In the genomic region with DNA sequence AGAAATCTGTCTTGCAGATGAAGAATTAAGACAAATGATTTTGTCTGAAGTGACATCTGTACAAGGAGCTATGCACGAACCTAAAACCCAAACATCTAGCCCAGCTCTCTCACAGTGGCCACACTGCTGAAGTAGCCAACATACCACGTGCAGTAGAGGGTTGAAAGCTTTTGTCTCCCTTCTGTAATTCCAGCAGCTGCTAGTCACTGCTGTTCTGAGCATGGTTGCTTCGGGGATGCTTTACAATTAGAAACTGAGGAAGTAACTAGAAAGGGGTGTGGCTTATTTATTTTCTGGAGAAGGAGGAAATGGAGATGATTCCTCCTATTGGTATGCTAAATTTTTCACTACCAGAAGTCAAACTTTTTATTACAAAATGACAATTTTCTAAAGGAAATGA, we compare ENCODE assay signal across 14 cellular contexts.
DNase-seq lines count a peak whose midpoint lies in the region; ATAC-seq, FAIRE-seq and TF ChIP-seq lines count a peak whose summit lies in the region.
"Had no signal": no experiment of that assay in that cellular context is flagged by ENCODE, and none has a peak within 500 bp of the region (broad histone marks: within the 10 kb centered on the region; RNA-seq: fewer than 3 reads in every experiment).

No MANE protein-coding gene starts in this region.

- H3K27ac ChIP-seq in H1 (ENCODE audit: low read depth, low read length) = no peak overlapping the region
- H3K27ac ChIP-seq: esophagus muscularis mucosa, right lobe of liver, VCaP had no signal

- H2BK5ac ChIP-seq in H1 (ENCODE audit: low read depth, low read length) = no peak overlapping the region

- no peaks in the 10 kb centered on the region for H3K23me2 ChIP-seq in H1 (ENCODE audit: low read depth, low read length)

- H4K20me1 ChIP-seq in H1 (replicated peaks in 1 of 2; ENCODE audit: control insufficient read depth in 1 of 2, insufficient read depth in 2 of 2, low read length in 2 of 2) = no peaks in the 10 kb centered on the region
- H4K20me1 ChIP-seq: BLaER1 treated with 17β-estradiol and CSF1 and Interleukin-3, amounts not matched to agents 10 nM and 100 nM had no signal

- no peaks in the 10 kb centered on the region for H3K79me2 ChIP-seq in H1 (ENCODE audit: control insufficient read depth in 1 of 2, insufficient read depth in 2 of 2, low read length in 2 of 2)

- TF ChIP-seq RAD21 in H1 (IDR thresholded peaks at IDR 0.05 in 1 of 2, conservative IDR thresholded peaks at IDR 0.05 in 1 of 2; ENCODE audit: low read depth in 2 of 2, low read length in 2 of 2) = no peak

- H4K91ac ChIP-seq in H1 (replicated peaks; ENCODE audit: insufficient read length, low read length) = no peak overlapping the region

- H2AFZ ChIP-seq in H1 (ENCODE audit: low read length) = no peak overlapping the region

- no peak overlapping the region for H2BK15ac ChIP-seq in H1 (ENCODE audit: low read length)

- 51% methylated on average over 3 of the region's 3 CpGs; no CpG with 5 or more reads in 1 of the 2 experiments for WGBS in H1 (ENCODE audit: extremely low coverage in 1 of 2, insufficient coverage in 1 of 2, insufficient read length in 1 of 2, insufficient replicate concordance in 2 of 2, low coverage in 1 of 2, low lambda C conversion rate in 2 of 2, missing lambda C conversion rate in 1 of 2), 2 experiments

- H3K4me3 ChIP-seq in H1 (ENCODE audit: extremely low read depth in 1 of 4, insufficient read depth in 2 of 4, low read depth in 3 of 4, low read length in 4 of 4) = no peak overlapping the region
- H3K4me3 ChIP-seq: BLaER1 treated with 17β-estradiol and CSF1 and Interleukin-3, amounts not matched to agents 10 nM and 100 nM; esophagus muscularis mucosa; right lobe of liver had no signal

- DNase-seq in ELF-1 (ENCODE audit: low read depth, low spot score) (peak; percentile 20), NOMO-1 treated with DMSO at 0.1 percent for 48 hours (lab: John Stamatoyannopoulos, UW; ENCODE audit: unreplicated experiment) (peak; percentile 85), H1 (ENCODE audit: low read depth in 1 of 2, low spot score in 2 of 2) (no peak), nephron progenitor cell (no peak), NCI-H226 (no peak), NCI-H446 treated with DMSO at 0.1 percent for 48 hours (lab: John Stamatoyannopoulos, UW) (no peak)
- DNase-seq in activated naive CD8-positive, alpha-beta T cell treated with anti-CD3 and anti-CD28 coated beads for 36 hours = no peak
- DNase-seq: NCI-H446; right lobe of liver; stimulated activated naive CD8-positive, alpha-beta T cell treated with anti-CD3 and anti-CD28 coated beads, Interleukin-15, amount 100 ng/mL, for 72 hours had no signal

- H3K36me3 ChIP-seq in H1 (ENCODE audit: control insufficient read depth in 2 of 4, insufficient read depth in 4 of 4, low read length in 3 of 4) = no peaks in the 10 kb centered on the region
- H3K36me3 ChIP-seq: BLaER1 treated with 17β-estradiol and CSF1 and Interleukin-3, amounts not matched to agents 10 nM and 100 nM; esophagus muscularis mucosa; right lobe of liver had no signal

- TF ChIP-seq CTCF in H1 (IDR thresholded peaks at IDR 0.05; ENCODE audit: control extremely low read depth in 1 of 3, insufficient read depth in 1 of 3, low read depth in 1 of 3, low read length in 3 of 3) = no peak
- TF ChIP-seq CTCF in nephron progenitor cell (IDR thresholded peaks at IDR 0.05) = no peak

- no peak overlapping the region for H2AK5ac ChIP-seq in H1 (ENCODE audit: low read depth, low read length)

- POLR2A ChIA-PET in H1 (lab: Charles Lee; ENCODE audit: partially characterized antibody) = interaction anchor here (2.5 kb wide), 1 partner anchor 192 kb away, joined by 7 read pairs; no protein-coding TSS in a partner anchor

- no peak overlapping the region for H3K9ac ChIP-seq in H1 (replicated peaks in 1 of 4; ENCODE audit: extremely low read depth in 1 of 4, low read depth in 3 of 4, low read length in 3 of 4)
- H3K9ac ChIP-seq: BLaER1 treated with 17β-estradiol and CSF1 and Interleukin-3, amounts not matched to agents 10 nM and 100 nM had no signal

- FAIRE-seq in H1 (lab: Jason Lieb, UNC) = peak; percentile 55

- peak overlapping the region; percentile 98 for H3K27ac Mint-ChIP-seq in nephron progenitor cell
- no peak overlapping the region for H3K27ac Mint-ChIP-seq in activated naive CD8-positive, alpha-beta T cell treated with anti-CD3 and anti-CD28 coated beads for 36 hours
- H3K27ac Mint-ChIP-seq: stimulated activated naive CD8-positive, alpha-beta T cell treated with anti-CD3 and anti-CD28 coated beads, Interleukin-15, amount 100 ng/mL, for 72 hours had no signal

- peaks cover 0 to 6% (median 4%) of the 10 kb centered on the region in 4 experiments; a peak in 4 of 7 replicates for H3K4me1 ChIP-seq in H1 (replicated peaks in 1 of 4; ENCODE audit: control insufficient read depth in 3 of 4, insufficient read depth in 4 of 4, low read length in 3 of 4)
- H3K4me1 ChIP-seq: esophagus muscularis mucosa, right lobe of liver had no signal

- no peak overlapping the region for H3K18ac ChIP-seq in H1 (ENCODE audit: extremely low read depth, low read length)

- no peaks in the 10 kb centered on the region for H3K79me1 ChIP-seq in H1 (ENCODE audit: low read depth, low read length)

- no peak overlapping the region for H3K4ac ChIP-seq in H1 (replicated peaks; ENCODE audit: insufficient read length, low read depth, low read length)

- no peak overlapping the region for H3K14ac ChIP-seq in H1 (ENCODE audit: insufficient read length)

- no peak overlapping the region for H4K8ac ChIP-seq in H1 (ENCODE audit: extremely low read depth, insufficient read depth, low read length)

- peaks cover 14% of the 10 kb centered on the region for H3K9me3 Mint-ChIP-seq in nephron progenitor cell
- H3K9me3 Mint-ChIP-seq in activated naive CD8-positive, alpha-beta T cell treated with anti-CD3 and anti-CD28 coated beads for 36 hours = no peaks in the 10 kb centered on the region
- H3K9me3 Mint-ChIP-seq: stimulated activated naive CD8-positive, alpha-beta T cell treated with anti-CD3 and anti-CD28 coated beads, Interleukin-15, amount 100 ng/mL, for 72 hours had no signal

- CTCF ChIA-PET in H1 (lab: Charles Lee; ENCODE audit: partially characterized antibody) = interaction anchor here (0.9 to 1.5 kb wide), 3 partner anchors 10 to 92 kb away, joined by 3 read pairs; no protein-coding TSS in a partner anchor

- H3K56ac ChIP-seq in H1 (replicated peaks; ENCODE audit: insufficient read length, low read depth, low read length) = no peak overlapping the region

- ATAC-seq in GM21619 (IDR thresholded peaks at IDR 0.05; ENCODE audit: unreplicated experiment) = no peak
- ATAC-seq: stimulated activated naive CD8-positive, alpha-beta T cell treated with anti-CD3 and anti-CD28 coated beads, Interleukin-15, amount 100 ng/mL, for 72 hours had no signal

- no peaks in the 10 kb centered on the region; a peak in 1 of 7 replicates for H3K27me3 ChIP-seq in H1 (replicated peaks in 1 of 4; ENCODE audit: control insufficient read depth in 3 of 4, extremely low read depth in 1 of 4, insufficient read depth in 3 of 4, low read length in 3 of 4)
- H3K27me3 ChIP-seq: BLaER1 treated with 17β-estradiol and CSF1 and Interleukin-3, amounts not matched to agents 10 nM and 100 nM; right lobe of liver had no signal

- no peak overlapping the region for H3K4me2 ChIP-seq in H1 (ENCODE audit: insufficient read depth in 1 of 2, low read depth in 2 of 2, low read length in 2 of 2)

- H3K36me3 Mint-ChIP-seq in nephron progenitor cell (ENCODE audit: low read depth) = peaks cover 21% of the 10 kb centered on the region
- no peaks in the 10 kb centered on the region for H3K36me3 Mint-ChIP-seq in activated naive CD8-positive, alpha-beta T cell treated with anti-CD3 and anti-CD28 coated beads for 36 hours

- no peak overlapping the region for H3K23ac ChIP-seq in H1 (ENCODE audit: insufficient read length)

- no peak for TF ChIP-seq EP300 in H1 (IDR thresholded peaks at IDR 0.05; ENCODE audit: borderline replicate concordance in 1 of 2, low read depth in 2 of 2, low read length in 2 of 2)

- H2BK20ac ChIP-seq in H1 (ENCODE audit: low read length) = no peak overlapping the region

- H3K9me3 ChIP-seq in H1 (ENCODE audit: insufficient read depth in 2 of 2, low read depth in 1 of 2, low read length in 1 of 2) = no peaks in the 10 kb centered on the region
- H3K9me3 ChIP-seq: BLaER1 treated with 17β-estradiol and CSF1 and Interleukin-3, amounts not matched to agents 10 nM and 100 nM; esophagus muscularis mucosa; right lobe of liver had no signal

- H4K5ac ChIP-seq in H1 (ENCODE audit: insufficient read length, low read depth, low read length) = no peak overlapping the region

- peak overlapping the region; percentile 49 for H3K4me3 Mint-ChIP-seq in nephron progenitor cell
- H3K4me3 Mint-ChIP-seq in activated naive CD8-positive, alpha-beta T cell treated with anti-CD3 and anti-CD28 coated beads for 36 hours = no peak overlapping the region
- H3K4me3 Mint-ChIP-seq: stimulated activated naive CD8-positive, alpha-beta T cell treated with anti-CD3 and anti-CD28 coated beads, Interleukin-15, amount 100 ng/mL, for 72 hours had no signal

- H3K4me1 Mint-ChIP-seq in nephron progenitor cell = peaks cover 85% of the 10 kb centered on the region
- no peaks in the 10 kb centered on the region for H3K4me1 Mint-ChIP-seq in activated naive CD8-positive, alpha-beta T cell treated with anti-CD3 and anti-CD28 coated beads for 36 hours
- H3K4me1 Mint-ChIP-seq: stimulated activated naive CD8-positive, alpha-beta T cell treated with anti-CD3 and anti-CD28 coated beads, Interleukin-15, amount 100 ng/mL, for 72 hours had no signal

- H3K27me3 Mint-ChIP-seq in nephron progenitor cell (ENCODE audit: low read depth, poor library complexity) = no peaks in the 10 kb centered on the region
- H3K27me3 Mint-ChIP-seq in activated naive CD8-positive, alpha-beta T cell treated with anti-CD3 and anti-CD28 coated beads for 36 hours = peaks cover 17% of the 10 kb centered on the region

- H2BK120ac ChIP-seq in H1 (replicated peaks; ENCODE audit: low read depth, low read length) = no peak overlapping the region

- TF ChIP-seq POLR2A in H1 (IDR thresholded peaks at IDR 0.05; ENCODE audit: control extremely low read depth in 1 of 2, low read depth in 2 of 2, low read length in 2 of 2) = no peak

- no peak overlapping the region for H2BK12ac ChIP-seq in H1 (ENCODE audit: low read depth, low read length)

TF ChIP-seq in H1, 55 proteins besides CTCF, POLR2A, EP300 and RAD21:
- no peak for TF ChIP-seq PHF8 (conservative IDR thresholded peaks at IDR 0.05; ENCODE audit: low read depth, low read length)
- TF ChIP-seq, protein P1, sequence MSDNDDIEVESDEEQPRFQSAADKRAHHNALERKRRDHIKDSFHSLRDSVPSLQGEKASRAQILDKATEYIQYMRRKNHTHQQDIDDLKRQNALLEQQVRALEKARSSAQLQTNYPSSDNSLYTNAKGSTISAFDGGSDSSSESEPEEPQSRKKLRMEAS (IDR thresholded peaks at IDR 0.05) = peak; percentile 74
TF ChIP-seq in H1: peak in this region for 1.

Comparison
In these comparisons a context has a peak if more than half of its experiments do, and no peak if none do; other contexts are left out.
1. DNase-seq: peak in ELF-1 (single experiment) and NOMO-1 treated with DMSO at 0.1 percent for 48 hours (single experiment); none in H1 (0 of 2), nephron progenitor cell (single experiment), NCI-H226 (single experiment), activated naive CD8-positive, alpha-beta T cell treated with anti-CD3 and anti-CD28 coated beads for 36 hours (single experiment) and NCI-H446 treated with DMSO at 0.1 percent for 48 hours (single experiment).